1 cellular context compared by ENCODE assay signal in genomic region chr21:25283720-25284119, GRCh38.
TF ChIP-seq lines count a peak whose summit lies in the region.

No MANE protein-coding gene starts in this region.

TF ChIP-seq in H1, 55 proteins besides CTCF, POLR2A, EP300 and RAD21:
- TF ChIP-seq KDM4A (IDR thresholded peaks at IDR 0.05; ENCODE audit: low read depth, low read length, severe bottlenecking) (no peak), USF2 (IDR thresholded peaks at IDR 0.05; ENCODE audit: low read length) (no peak)
